21 cellular contexts compared by ENCODE assay signal in the genomic region with DNA sequence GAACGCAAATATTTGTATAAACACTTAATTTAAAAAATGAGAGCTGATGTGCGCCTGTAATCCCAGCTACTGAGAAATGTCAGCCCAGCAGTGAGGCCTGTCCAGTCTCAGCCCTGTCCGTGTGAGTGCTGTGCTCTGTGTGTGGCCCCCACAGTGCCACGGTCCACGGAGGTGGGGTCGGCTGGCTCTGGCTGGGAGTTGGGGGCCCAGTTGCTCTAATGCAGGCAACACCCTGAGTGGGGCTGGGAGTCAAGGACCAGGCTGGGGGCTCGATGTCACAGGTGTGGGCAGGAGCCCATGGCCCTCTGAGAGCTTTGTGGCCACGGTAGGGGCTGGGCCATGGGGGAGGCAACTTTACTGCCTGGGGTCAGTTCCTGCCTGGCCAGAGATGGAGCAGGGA. TPM values are rescaled to one million over a fixed set of nuclear protein-coding genes. Genes with fewer than 3 reads are reported as not detected.
"Had no signal": no experiment of that assay in that cellular context is flagged by ENCODE, and none has a peak within 500 bp of the region (broad histone marks: within the 10 kb centered on the region; RNA-seq: fewer than 3 reads in every experiment).

No MANE protein-coding gene starts in this region.

- FAIRE-seq: endothelial cell of umbilical vein, kidney, small intestine had no signal

- H3K4me3 ChIP-seq: colonic mucosa, hepatocyte, mucosa of descending colon, psoas muscle, tibial artery, upper lobe of right lung, vagina had no signal

- H3K27me3 Mint-ChIP-seq: naive thymus-derived CD8-positive, alpha-beta T cell; stimulated activated naive CD8-positive, alpha-beta T cell treated with anti-CD3 and anti-CD28 coated beads, Interleukin-15, Interleukin-2, amounts not matched to agents 100 ng/mL and 50 ng/mL, for 24 hours had no signal

- H3K9me3 ChIP-seq: colonic mucosa, mucosa of descending colon, psoas muscle, tibial artery, upper lobe of right lung, vagina had no signal

- DNase-seq: colonic mucosa; dermis blood vessel endothelial cell; endodermal cell; erythroblast; foreskin keratinocyte; head of caudate nucleus; kidney; left colon; mammary epithelial cell; mucosa of descending colon; naive thymus-derived CD8-positive, alpha-beta T cell; psoas muscle; small intestine; stimulated activated CD4-positive, alpha-beta T cell treated with anti-CD3 and anti-CD28 coated beads, Interleukin-12 subunit alpha, Interleukin-12 subunit beta, amount 100 ng/mL, for 4 hours; stimulated activated CD4-positive, alpha-beta T cell treated with anti-CD3 and anti-CD28 coated beads, Interleukin-2, amount 100 ng/mL, for 48 hours; tibial artery; upper lobe of right lung had no signal

- H3K27me3 ChIP-seq: colonic mucosa, foreskin keratinocyte, hepatocyte, tibial artery, upper lobe of right lung, vagina had no signal

- H3K4me3 Mint-ChIP-seq: endodermal cell; naive thymus-derived CD8-positive, alpha-beta T cell; stimulated activated naive CD8-positive, alpha-beta T cell treated with anti-CD3 and anti-CD28 coated beads, Interleukin-15, Interleukin-2, amounts not matched to agents 100 ng/mL and 50 ng/mL, for 24 hours had no signal

- H3K9me3 Mint-ChIP-seq: endodermal cell; naive thymus-derived CD8-positive, alpha-beta T cell; stimulated activated naive CD8-positive, alpha-beta T cell treated with anti-CD3 and anti-CD28 coated beads, Interleukin-15, Interleukin-2, amounts not matched to agents 100 ng/mL and 50 ng/mL, for 24 hours had no signal

- H3K36me3 ChIP-seq: colonic mucosa, upper lobe of right lung had no signal

- H3K4me1 ChIP-seq: psoas muscle had no signal

- H3K4me1 Mint-ChIP-seq: endodermal cell had no signal

- H3K27ac Mint-ChIP-seq: stimulated activated naive CD8-positive, alpha-beta T cell treated with anti-CD3 and anti-CD28 coated beads, Interleukin-15, Interleukin-2, amounts not matched to agents 100 ng/mL and 50 ng/mL, for 24 hours had no signal

- H3K4me2 ChIP-seq: hepatocyte had no signal

- H2AFZ ChIP-seq: hepatocyte had no signal

- ATAC-seq: foreskin keratinocyte; left colon; naive thymus-derived CD8-positive, alpha-beta T cell; upper lobe of right lung had no signal

- H3K27ac ChIP-seq: colonic mucosa, foreskin keratinocyte, hepatocyte, psoas muscle, tibial artery, upper lobe of right lung, vagina had no signal

RNA-seq across cellular contexts. Expression of gene SLC49A3, which starts 29.5 kb away (rescaled TPM):
- polyA plus RNA-seq: mammary epithelial cell had no signal
